In the genomic region with DNA sequence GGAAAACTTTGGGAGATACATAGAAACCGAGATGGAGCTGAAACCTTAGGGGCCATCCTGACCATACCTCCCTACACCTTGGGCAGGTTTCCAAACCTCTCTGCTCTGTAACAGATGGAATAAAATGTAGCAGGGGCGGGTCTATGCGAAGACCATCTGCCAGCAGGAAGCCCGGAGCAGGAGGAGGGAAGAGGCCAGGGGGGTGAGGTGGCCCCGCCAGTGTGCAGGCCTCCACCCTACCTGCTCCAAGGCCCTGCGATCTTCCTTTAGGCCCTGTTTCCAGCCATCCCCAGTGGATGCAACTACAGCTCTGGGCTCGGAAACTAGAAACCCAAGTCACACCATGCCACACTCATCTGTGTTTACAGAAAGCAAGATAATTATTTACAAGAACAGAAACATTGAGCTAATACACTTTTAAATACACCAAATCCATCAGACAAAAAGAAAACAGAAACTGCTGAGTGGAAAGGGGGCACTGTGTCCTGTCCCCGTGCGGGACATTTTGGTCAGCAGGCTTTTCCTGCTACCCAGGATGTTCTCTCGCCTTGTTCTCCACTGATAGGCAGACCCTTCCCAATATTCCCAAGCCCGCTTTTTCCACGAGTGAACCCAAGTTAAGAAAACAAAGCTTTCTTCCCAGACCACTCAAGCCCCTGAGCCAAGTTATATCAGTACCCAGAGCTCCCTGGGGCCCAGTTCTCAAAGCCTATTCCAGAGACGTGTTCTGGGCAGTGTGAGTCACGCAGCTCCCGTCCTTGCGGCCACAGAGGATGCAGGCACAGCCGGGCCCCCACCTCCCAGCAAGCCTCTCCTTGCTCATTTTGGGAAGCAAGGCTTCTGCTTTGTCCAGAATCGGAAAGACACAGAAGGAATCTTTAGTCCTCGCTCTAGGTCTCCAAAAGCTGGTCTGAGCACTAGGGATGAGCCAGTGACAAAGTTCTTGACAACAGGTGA, we compare ENCODE assay signal across 12 cellular contexts. TPM values are rescaled to one million over a fixed set of nuclear protein-coding genes. Genes with fewer than 3 reads are reported as not detected.
DNase-seq lines count a peak whose midpoint lies in the region; ATAC-seq and TF ChIP-seq lines count a peak whose summit lies in the region.
"Had no signal": no experiment of that assay in that cellular context is flagged by ENCODE, and none has a peak within 500 bp of the region (broad histone marks: within the 10 kb centered on the region; RNA-seq: fewer than 3 reads in every experiment).

No MANE protein-coding gene starts in this region.

- peaks cover 20% of the 10 kb centered on the region for H3K4me1 Mint-ChIP-seq in neural progenitor cell

- no peaks in the 10 kb centered on the region for H3K36me3 Mint-ChIP-seq in neural progenitor cell

- no peaks in the 10 kb centered on the region for H3F3A ChIP-seq in neural progenitor cell (ENCODE audit: low read depth)

- no peaks in the 10 kb centered on the region for H3K79me2 ChIP-seq in neural progenitor cell (ENCODE audit: low read depth)

- no peak for ATAC-seq in HG03457 (IDR thresholded peaks at IDR 0.05; ENCODE audit: unreplicated experiment)

- TF ChIP-seq CTCF in colonic mucosa (IDR thresholded peaks at IDR 0.05) (no peak), neural progenitor cell (IDR thresholded peaks at IDR 0.05) (no peak)

- H3K9ac ChIP-seq in colonic mucosa (ENCODE audit: low read depth in 2 of 2, low read length in 2 of 2) (no peak overlapping the region), neural progenitor cell (no peak overlapping the region)

- H3K9me3 Mint-ChIP-seq in neural progenitor cell: peaks cover 16% of the 10 kb centered on the region
- H3K9me3 Mint-ChIP-seq: activated T-helper 1 cell treated with anti-CD3 and anti-CD28 coated beads, Interleukin-12 subunit alpha, Interleukin-12 subunit beta, Interleukin-2, Interleukin-4 antibody, amounts not matched to agents 30 ng/mL and 10 ng/mL and 1 ng/mL, durations not matched to agents 14 hours and 24 hours and 36 hours had no signal

- H4K20me1 ChIP-seq in neural progenitor cell (ENCODE audit: low read depth): no peaks in the 10 kb centered on the region

- H3K27me3 Mint-ChIP-seq in neural progenitor cell (ENCODE audit: insufficient read depth, low read depth): peaks cover 29% of the 10 kb centered on the region

- H2AFZ ChIP-seq in neural progenitor cell (replicated peaks): peak overlapping the region; percentile 52

- no peak overlapping the region for H3K4me2 ChIP-seq in neural progenitor cell

- no peaks in the 10 kb centered on the region for H3K4me1 ChIP-seq in colonic mucosa
- peaks cover 17% of the 10 kb centered on the region for H3K4me1 ChIP-seq in neural progenitor cell
- H3K4me1 ChIP-seq: right atrium auricular region had no signal

- no peak overlapping the region for H3K27ac Mint-ChIP-seq in neural progenitor cell
- H3K27ac Mint-ChIP-seq: activated T-helper 1 cell treated with anti-CD3 and anti-CD28 coated beads, Interleukin-12 subunit alpha, Interleukin-12 subunit beta, Interleukin-2, Interleukin-4 antibody, amounts not matched to agents 30 ng/mL and 10 ng/mL and 1 ng/mL, durations not matched to agents 14 hours and 24 hours and 36 hours had no signal

- H3K27ac ChIP-seq in colonic mucosa: peak overlapping the region; percentile 22
- H3K27ac ChIP-seq in neural progenitor cell: no peak overlapping the region
- H3K27ac ChIP-seq: right atrium auricular region had no signal

- intact Hi-C loops in colonic mucosa (cut with DNase I): no loop called here

- no peak overlapping the region for H3K4me3 ChIP-seq in colonic mucosa
- H3K4me3 ChIP-seq in neural progenitor cell: no peak overlapping the region
- H3K4me3 ChIP-seq: right atrium auricular region had no signal

- H3K4me3 Mint-ChIP-seq in neural progenitor cell: no peak overlapping the region
- H3K4me3 Mint-ChIP-seq: activated T-helper 1 cell treated with anti-CD3 and anti-CD28 coated beads, Interleukin-12 subunit alpha, Interleukin-12 subunit beta, Interleukin-2, Interleukin-4 antibody, amounts not matched to agents 30 ng/mL and 10 ng/mL and 1 ng/mL, durations not matched to agents 14 hours and 24 hours and 36 hours had no signal

- no peaks in the 10 kb centered on the region for H3K9me3 ChIP-seq in colonic mucosa
- no peaks in the 10 kb centered on the region for H3K9me3 ChIP-seq in neural progenitor cell (ENCODE audit: low read depth)
- H3K9me3 ChIP-seq: right atrium auricular region had no signal

- no peaks in the 10 kb centered on the region for H3K36me3 ChIP-seq in colonic mucosa
- no peaks in the 10 kb centered on the region for H3K36me3 ChIP-seq in neural progenitor cell
- H3K36me3 ChIP-seq: right atrium auricular region had no signal

- DNase-seq in DMS 273 (lab: John Stamatoyannopoulos, UW; ENCODE audit: unreplicated experiment) (peak; percentile 98), NCI-H1694 treated with DMSO at 0.1 percent for 48 hours (lab: John Stamatoyannopoulos, UW) (peak; percentile 95), colonic mucosa (no peak), neural progenitor cell (ENCODE audit: low spot score) (no peak), T-helper 1 cell (no peak), NCI-H1048 (lab: John Stamatoyannopoulos, UW) (no peak), HuH-7 (ENCODE audit: low spot score) (no peak)
- DNase-seq: mesendoderm, MV-4-11 had no signal

- H3K27me3 ChIP-seq in colonic mucosa (no peaks in the 10 kb centered on the region), neural progenitor cell (peaks cover 37% of the 10 kb centered on the region)
- H3K27me3 ChIP-seq: right atrium auricular region had no signal

RNA-seq across cellular contexts. Expression of gene CIB4, which starts 17.3 kb away (rescaled TPM):
- total RNA-seq in colonic mucosa (not detected), neural progenitor cell (ENCODE audit: low replicate concordance) (not detected in 2 replicates)
- total RNA-seq: activated T-helper 1 cell treated with anti-CD3 and anti-CD28 coated beads, Interleukin-12 subunit alpha, Interleukin-12 subunit beta, Interleukin-2, Interleukin-4 antibody, amounts not matched to agents 30 ng/mL and 10 ng/mL and 1 ng/mL, durations not matched to agents 14 hours and 24 hours and 36 hours; right atrium auricular region had no signal

Comparison
In these comparisons a context has a peak if more than half of its experiments do, and no peak if none do; other contexts are left out.
1. DNase-seq: peak in DMS 273 (single experiment) and NCI-H1694 treated with DMSO at 0.1 percent for 48 hours (single experiment); none in colonic mucosa (single experiment), neural progenitor cell (single experiment), T-helper 1 cell (0 of 5), NCI-H1048 (single experiment) and HuH-7 (single experiment).